Comparison of ENCODE assay signal across 20 cellular contexts in the genomic region with DNA sequence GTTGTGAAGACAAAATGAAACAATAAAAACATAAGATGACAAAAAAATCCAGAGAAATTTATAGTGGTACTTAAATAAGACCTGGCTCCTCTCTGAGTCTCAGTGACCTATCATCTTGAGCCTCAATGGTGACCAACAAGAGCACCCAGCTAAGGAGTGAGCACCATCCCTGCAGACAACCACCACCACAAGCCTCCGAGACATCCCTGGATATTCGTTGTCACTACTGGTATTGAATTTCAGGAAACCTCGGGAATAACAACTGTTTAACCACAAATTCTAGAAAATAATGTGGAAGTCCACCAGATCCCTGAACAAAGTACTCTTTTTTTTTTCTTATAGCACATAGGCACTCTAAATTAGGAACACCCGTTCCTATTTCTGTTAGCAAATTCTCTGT. TPM values are rescaled to one million over a fixed set of nuclear protein-coding genes. Genes with fewer than 3 reads are reported as not detected.
DNase-seq lines count a peak whose midpoint lies in the region; ATAC-seq and TF ChIP-seq lines count a peak whose summit lies in the region.
"Had no signal": no experiment of that assay in that cellular context is flagged by ENCODE, and none has a peak within 500 bp of the region (broad histone marks: within the 10 kb centered on the region; RNA-seq: fewer than 3 reads in every experiment).

No MANE protein-coding gene starts in this region.

- H3K27ac ChIP-seq in lower lobe of right lung (peak overlapping the region; percentile 82), skeletal muscle tissue (ENCODE audit: low read depth, low read length) (no peak overlapping the region)
- H3K27ac ChIP-seq: 22Rv1, RWPE1 had no signal

- no peak for ATAC-seq in lower lobe of right lung
- ATAC-seq in mucosa of descending colon, result no peak
- ATAC-seq in GM21528 (IDR thresholded peaks at IDR 0.05; ENCODE audit: low FRiP score, unreplicated experiment), result no peak
- ATAC-seq: K562, PC-3 had no signal

- TF ChIP-seq CTCF in lower lobe of right lung (IDR thresholded peaks at IDR 0.05), result no peak
- no peak for TF ChIP-seq CTCF in mucosa of descending colon (IDR thresholded peaks at IDR 0.05)

- H3K9ac ChIP-seq in skeletal muscle tissue (ENCODE audit: low read depth in 1 of 3, low read length in 3 of 3), result no peak overlapping the region

- H3K27me3 ChIP-seq in lower lobe of right lung (ENCODE audit: low read depth), result no peaks in the 10 kb centered on the region
- peaks cover 0 to 2% (median 0%) of the 10 kb centered on the region in 3 donors for H3K27me3 ChIP-seq in skeletal muscle tissue (ENCODE audit: control insufficient read depth in 3 of 3, insufficient read depth in 3 of 3, low read length in 3 of 3)

- H3K9me3 ChIP-seq in lower lobe of right lung (no peaks in the 10 kb centered on the region), skeletal muscle tissue (ENCODE audit: control insufficient read depth in 3 of 3, low read length in 3 of 3) (no peaks in the 10 kb centered on the region), mucosa of descending colon (no peaks in the 10 kb centered on the region)

- DNase-seq in NCI-H2171 treated with DMSO at 0.1 percent for 48 hours (lab: John Stamatoyannopoulos, UW) (peak; percentile 18), NCI-H2171 (lab: John Stamatoyannopoulos, UW) (no peak), RPMI7951 (ENCODE audit: low read depth) (peak; percentile 23), lower lobe of right lung (no peak), mucosa of descending colon (no peak), germinal center (ENCODE audit: low spot score) (no peak)
- DNase-seq: DND-41, MV-4-11, NCI-H1417, NCI-H187 treated with DMSO at 0.1 percent for 48 hours, NCI-H345, NCI-H524 treated with DMSO at 0.1 percent for 48 hours, PC-3 had no signal

- no peaks in the 10 kb centered on the region for H3K36me3 ChIP-seq in lower lobe of right lung
- H3K36me3 ChIP-seq in skeletal muscle tissue (ENCODE audit: control insufficient read depth in 3 of 3, insufficient read depth in 3 of 3, low read length in 3 of 3), result no peaks in the 10 kb centered on the region
- H3K36me3 ChIP-seq in mucosa of descending colon (ENCODE audit: low read depth), result no peaks in the 10 kb centered on the region

- intact Hi-C loops in lower lobe of right lung (cut with DNase I) (no loop called here), mucosa of descending colon (cut with DNase I, micrococcal nuclease) (no loop called here)

- H3K4me3 ChIP-seq in lower lobe of right lung, result peak overlapping the region; percentile 55
- peak overlapping the region in 2 of 3 donors; percentile 17 to 40 for H3K4me3 ChIP-seq in skeletal muscle tissue (ENCODE audit: low read length in 3 of 3)
- no peak overlapping the region for H3K4me3 ChIP-seq in mucosa of descending colon
- H3K4me3 ChIP-seq: K562 had no signal

- H3K4me1 ChIP-seq in lower lobe of right lung, result peaks cover 36% of the 10 kb centered on the region
- peaks cover 0 to 6% (median 5%) of the 10 kb centered on the region in 3 donors for H3K4me1 ChIP-seq in skeletal muscle tissue (ENCODE audit: control insufficient read depth in 3 of 3, insufficient read depth in 3 of 3, low read length in 3 of 3)
- H3K4me1 ChIP-seq in mucosa of descending colon (ENCODE audit: low read depth), result no peaks in the 10 kb centered on the region

RNA-seq across cellular contexts. Expression of gene ADGRF5, which starts 32.2 kb away (rescaled TPM):
- 0.12 and 0.20 TPM in 2 replicates for total RNA-seq in RPMI7951 (2014; rRNA removed; shearing (Covaris generic))
- total RNA-seq in lower lobe of right lung (238 TPM), skeletal muscle tissue (26.1 TPM), mucosa of descending colon (1 to 10 TPM; 1.9 to 9.7 (median 3.9) TPM)
- total RNA-seq: B cell, G401 had no signal

Comparison
In these comparisons a context has a peak if more than half of its experiments do, and no peak if none do; other contexts are left out.
1. DNase-seq: peak in NCI-H2171 treated with DMSO at 0.1 percent for 48 hours (single experiment) and RPMI7951 (single experiment); none in NCI-H2171 (single experiment), lower lobe of right lung (single experiment), mucosa of descending colon (0 of 3) and germinal center (single experiment).